In genomic region chr2:69547984-69548715, GRCh38 we compare ENCODE assay signal across 18 cellular contexts.
A peak's percentile ranks its signal among the peaks of the same experiment; 100 is the strongest.
DNase-seq lines count a peak whose midpoint lies in the region; ATAC-seq and TF ChIP-seq lines count a peak whose summit lies in the region.
"Had no signal": no experiment of that assay in that cellular context is flagged by ENCODE, and none has a peak within 500 bp of the region (broad histone marks: within the 10 kb centered on the region; RNA-seq: fewer than 3 reads in every experiment).

No MANE protein-coding gene starts in this region.

- 0 out of 2 replicates have a peak overlapping the region, but pooled peaks have one; percentile 17 for H3K27ac ChIP-seq in SK-N-MC
- no peak overlapping the region for H3K27ac ChIP-seq in fibroblast of lung (ENCODE audit: insufficient read depth, low read length)
- H3K27ac ChIP-seq in A673 (ENCODE audit: low read depth, low read length, poor library complexity, severe bottlenecking) = no peak overlapping the region
- H3K27ac ChIP-seq: esophagus muscularis mucosa, lower lobe of right lung, pancreas, vagina had no signal

- H3K27me3 ChIP-seq in fibroblast of lung (ENCODE audit: control insufficient read depth, insufficient read depth, low read length) (no peaks in the 10 kb centered on the region), A673 (replicated peaks; ENCODE audit: insufficient read depth, low read depth, low read length, poor library complexity) (no peaks in the 10 kb centered on the region)
- H3K27me3 ChIP-seq: esophagus muscularis mucosa, heart left ventricle, pancreas, vagina had no signal

- no peak for DNase-seq in natural killer cell
- no peak for DNase-seq in natural killer cell treated with Interleukin-12 subunit alpha and Interleukin-12 subunit beta and Interleukin-15 and Interleukin-18, amount 100 ng/mL, for 72 hours (ENCODE audit: low spot score)
- no peak for DNase-seq in SK-N-MC (ENCODE audit: low read depth, low spot score)
- DNase-seq in fibroblast of lung (ENCODE audit: low read depth in 2 of 2) = no peak
- no peak for DNase-seq in DMS153 (lab: John Stamatoyannopoulos, UW)
- no peak for DNase-seq in A673 (ENCODE audit: low spot score)
- DNase-seq: activated CD4-positive, CD25-positive, alpha-beta regulatory T cell treated with anti-CD3 and anti-CD28 coated beads, Interleukin-2, amount 50 U/mL, for 72 hours; activated CD8-positive, alpha-beta memory T cell treated with anti-CD3 and anti-CD28 coated beads, Interleukin-2, amount 10 ng/mL, durations not matched to agents 7 days and 5 days; activated gamma-delta T cell treated with Interleukin-2 at 50 U/mL for 16 hours; HCEC 1CT; heart left ventricle; lower lobe of right lung; NCI-H1092 treated with DMSO at 0.1 percent for 48 hours; NCI-H524 treated with DMSO at 0.1 percent for 48 hours; pancreas had no signal

- intact Hi-C loops in natural killer cell (cut with micrococcal nuclease) (no loop called here), A673 (cut with micrococcal nuclease; ENCODE audit: unreplicated experiment) (no loop called here)

- H3K36me3 ChIP-seq in SK-N-MC (ENCODE audit: insufficient read depth, low read length) (no peaks in the 10 kb centered on the region; the same call in 1 of the 2 replicates), fibroblast of lung (ENCODE audit: control insufficient read depth, insufficient read depth, low read length) (no peaks in the 10 kb centered on the region), A673 (ENCODE audit: insufficient read depth, low read length, poor library complexity, severe bottlenecking) (no peaks in the 10 kb centered on the region)
- H3K36me3 ChIP-seq: pancreas had no signal

- no peaks in the 10 kb centered on the region for H4K20me1 ChIP-seq in fibroblast of lung (ENCODE audit: control insufficient read depth, extremely low read depth, insufficient read depth, low read length)

- H3K4me1 Mint-ChIP-seq in natural killer cell = peaks cover 52 to 53% of the 10 kb centered on the region in 2 donors
- H3K4me1 Mint-ChIP-seq in natural killer cell treated with Interleukin-12 subunit alpha and Interleukin-12 subunit beta and Interleukin-15 and Interleukin-18, amount 100 ng/mL, for 72 hours (ENCODE audit: low read depth in 2 of 2) = peaks cover 36 to 40% of the 10 kb centered on the region in 2 donors
- H3K4me1 Mint-ChIP-seq: activated CD8-positive, alpha-beta memory T cell treated with anti-CD3 and anti-CD28 coated beads, Interleukin-2, amount 10 ng/mL, durations not matched to agents 7 days and 5 days had no signal

- H3K9ac ChIP-seq in SK-N-MC (ENCODE audit: insufficient read length) (no peak overlapping the region), fibroblast of lung (ENCODE audit: insufficient read depth, low read length) (no peak overlapping the region)

- POLR2A ChIA-PET in A673 (lab: Charles Lee; ENCODE audit: low non-redundant PET) = no interaction called here

- ATAC-seq in natural killer cell (no peak), GM21367 (IDR thresholded peaks at IDR 0.05; ENCODE audit: unreplicated experiment) (no peak)
- ATAC-seq in natural killer cell treated with Interleukin-12 subunit alpha and Interleukin-12 subunit beta and Interleukin-15 and Interleukin-18, amount 100 ng/mL, for 72 hours = no peak
- ATAC-seq: activated CD8-positive, alpha-beta memory T cell treated with anti-CD3 and anti-CD28 coated beads, Interleukin-2, amount 10 ng/mL, durations not matched to agents 7 days and 5 days; heart left ventricle; lower lobe of right lung; pancreas had no signal

- peak overlapping the region; percentile 2 for H3K4me3 Mint-ChIP-seq in natural killer cell
- no peak overlapping the region for H3K4me3 Mint-ChIP-seq in natural killer cell treated with Interleukin-12 subunit alpha and Interleukin-12 subunit beta and Interleukin-15 and Interleukin-18, amount 100 ng/mL, for 72 hours
- H3K4me3 Mint-ChIP-seq: activated CD8-positive, alpha-beta memory T cell treated with anti-CD3 and anti-CD28 coated beads, Interleukin-2, amount 10 ng/mL, durations not matched to agents 7 days and 5 days had no signal

- H3K4me1 ChIP-seq in fibroblast of lung (ENCODE audit: control insufficient read depth, extremely low read depth, insufficient read depth, low read length) (no peaks in the 10 kb centered on the region), A673 (ENCODE audit: insufficient read depth, low read length, poor library complexity, severe bottlenecking) (no peaks in the 10 kb centered on the region)
- H3K4me1 ChIP-seq: lower lobe of right lung, pancreas, vagina had no signal

- H3K27ac Mint-ChIP-seq in natural killer cell = peak overlapping the region; percentile 29 to 47
- H3K27ac Mint-ChIP-seq in natural killer cell treated with Interleukin-12 subunit alpha and Interleukin-12 subunit beta and Interleukin-15 and Interleukin-18, amount 100 ng/mL, for 72 hours = no peak overlapping the region
- H3K27ac Mint-ChIP-seq: activated CD8-positive, alpha-beta memory T cell treated with anti-CD3 and anti-CD28 coated beads, Interleukin-2, amount 10 ng/mL, durations not matched to agents 7 days and 5 days had no signal

- no peak overlapping the region for H3K4me3 ChIP-seq in SK-N-MC
- no peak overlapping the region for H3K4me3 ChIP-seq in fibroblast of lung (replicated peaks in 1 of 4; ENCODE audit: control extremely low read depth in 1 of 4, insufficient read depth in 1 of 4, low read depth in 3 of 4, low read length in 4 of 4)
- no peak overlapping the region for H3K4me3 ChIP-seq in A673 (ENCODE audit: low read depth, low read length, poor library complexity, severe bottlenecking)
- H3K4me3 ChIP-seq: esophagus muscularis mucosa, heart left ventricle, lower lobe of right lung, pancreas, vagina had no signal

- peaks cover 20% of the 10 kb centered on the region for H3K79me2 ChIP-seq in fibroblast of lung (ENCODE audit: control insufficient read depth, insufficient read depth, low read length)

- no peak for TF ChIP-seq CTCF in natural killer cell (IDR thresholded peaks at IDR 0.05)
- TF ChIP-seq CTCF in fibroblast of lung (conservative IDR thresholded peaks at IDR 0.05 in 1 of 2, IDR thresholded peaks at IDR 0.05 in 1 of 2; ENCODE audit: low read depth in 1 of 2, low read length in 2 of 2) = no peak
- no peak for TF ChIP-seq CTCF in A673 (conservative IDR thresholded peaks at IDR 0.05; ENCODE audit: low read depth, low read length)

- H3K36me3 Mint-ChIP-seq in natural killer cell = no peaks in the 10 kb centered on the region
- H3K36me3 Mint-ChIP-seq in natural killer cell treated with Interleukin-12 subunit alpha and Interleukin-12 subunit beta and Interleukin-15 and Interleukin-18, amount 100 ng/mL, for 72 hours = no peaks in the 10 kb centered on the region

- H3K9me3 ChIP-seq in SK-N-MC (ENCODE audit: low read depth, low read length) (no peaks in the 10 kb centered on the region), fibroblast of lung (ENCODE audit: control insufficient read depth, insufficient read depth, low read depth, low read length) (no peaks in the 10 kb centered on the region), A673 (ENCODE audit: low read depth, low read length, poor library complexity, severe bottlenecking) (peaks cover 5% of the 10 kb centered on the region)
- H3K9me3 ChIP-seq: lower lobe of right lung, pancreas, vagina had no signal

- no peaks in the 10 kb centered on the region for H3K9me3 Mint-ChIP-seq in natural killer cell
- H3K9me3 Mint-ChIP-seq in natural killer cell treated with Interleukin-12 subunit alpha and Interleukin-12 subunit beta and Interleukin-15 and Interleukin-18, amount 100 ng/mL, for 72 hours = no peaks in the 10 kb centered on the region

- H2AFZ ChIP-seq in fibroblast of lung (ENCODE audit: low read length) = no peak overlapping the region

- BruUV-seq in A673 (replicated peaks; lab: Mats Ljungman, UMichigan) = no TSS peak

- no peaks in the 10 kb centered on the region for H3K27me3 Mint-ChIP-seq in natural killer cell (ENCODE audit: low read depth in 2 of 2)
- no peaks in the 10 kb centered on the region for H3K27me3 Mint-ChIP-seq in natural killer cell treated with Interleukin-12 subunit alpha and Interleukin-12 subunit beta and Interleukin-15 and Interleukin-18, amount 100 ng/mL, for 72 hours
- H3K27me3 Mint-ChIP-seq: activated CD8-positive, alpha-beta memory T cell treated with anti-CD3 and anti-CD28 coated beads, Interleukin-2, amount 10 ng/mL, durations not matched to agents 7 days and 5 days had no signal

- CTCF ChIA-PET in A673 (lab: Charles Lee) = no interaction called here

- H3K4me2 ChIP-seq in fibroblast of lung (ENCODE audit: extremely low read depth, insufficient read depth, low read length) = peak overlapping the region; percentile 15

Comparison
In these comparisons a context has a peak if more than half of its experiments do, and no peak if none do; other contexts are left out.
1. H3K27ac Mint-ChIP-seq: peak in natural killer cell (2 of 2); none in natural killer cell treated with Interleukin-12 subunit alpha and Interleukin-12 subunit beta and Interleukin-15 and Interleukin-18, amount 100 ng/mL, for 72 hours (0 of 2).